ENCODE assay signal across 1 cellular context in the genomic region with DNA sequence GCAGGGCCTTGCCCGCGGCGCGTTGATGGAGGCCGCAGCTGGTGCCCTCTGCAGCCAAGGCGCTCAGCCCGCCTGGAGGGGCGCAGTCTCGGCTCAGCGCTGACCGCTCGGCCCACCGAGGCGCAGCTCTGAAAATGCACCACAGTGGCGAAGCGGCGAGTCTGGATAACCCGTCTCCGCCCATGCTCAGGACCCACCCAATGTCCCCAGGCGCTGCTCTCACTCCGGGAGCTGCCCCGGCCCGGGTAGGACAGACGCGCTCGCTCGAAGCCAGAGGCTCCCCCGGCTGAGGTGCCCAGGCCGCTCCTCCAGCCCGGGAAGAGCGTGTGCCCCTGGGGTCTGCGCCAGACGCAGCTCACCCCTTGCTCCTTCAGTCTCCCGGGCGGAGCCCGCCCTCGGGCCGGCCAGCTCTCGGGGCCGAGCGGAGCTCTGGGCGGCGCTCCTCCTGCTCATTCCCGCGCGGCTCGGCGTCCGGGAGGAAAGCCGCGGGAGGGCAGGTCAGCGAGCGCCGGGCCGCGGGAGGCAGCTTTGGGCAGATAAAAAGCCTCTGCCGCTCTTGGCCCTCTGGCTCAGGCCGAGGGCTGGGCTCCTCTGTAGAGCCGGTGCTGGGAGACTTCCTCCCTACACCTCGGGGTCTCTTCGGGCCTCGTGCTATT.
TF ChIP-seq lines count a peak whose summit lies in the region.

No MANE protein-coding gene starts in this region.

TF ChIP-seq in HCT116, 20 proteins besides CTCF, POLR2A, EP300 and RAD21:
- no peak for TF ChIP-seq EZH2 (IDR thresholded peaks at IDR 0.05)
- no peak for TF ChIP-seq ZNF274 (IDR thresholded peaks at IDR 0.05; ENCODE audit: low read depth, low read length)
- no peak for TF ChIP-seq TCF7L2 (IDR thresholded peaks at IDR 0.05; ENCODE audit: borderline replicate concordance, extremely low read depth, insufficient read depth, insufficient read length)
- TF ChIP-seq CEBPB (IDR thresholded peaks at IDR 0.05; ENCODE audit: low read depth): no peak
- no peak for TF ChIP-seq EGR1 (IDR thresholded peaks at IDR 0.05; ENCODE audit: low read depth)
- no peak for TF ChIP-seq YY1 (IDR thresholded peaks at IDR 0.05; ENCODE audit: extremely low read depth, insufficient replicate concordance, low read depth, low read length)
- TF ChIP-seq, protein P1, sequence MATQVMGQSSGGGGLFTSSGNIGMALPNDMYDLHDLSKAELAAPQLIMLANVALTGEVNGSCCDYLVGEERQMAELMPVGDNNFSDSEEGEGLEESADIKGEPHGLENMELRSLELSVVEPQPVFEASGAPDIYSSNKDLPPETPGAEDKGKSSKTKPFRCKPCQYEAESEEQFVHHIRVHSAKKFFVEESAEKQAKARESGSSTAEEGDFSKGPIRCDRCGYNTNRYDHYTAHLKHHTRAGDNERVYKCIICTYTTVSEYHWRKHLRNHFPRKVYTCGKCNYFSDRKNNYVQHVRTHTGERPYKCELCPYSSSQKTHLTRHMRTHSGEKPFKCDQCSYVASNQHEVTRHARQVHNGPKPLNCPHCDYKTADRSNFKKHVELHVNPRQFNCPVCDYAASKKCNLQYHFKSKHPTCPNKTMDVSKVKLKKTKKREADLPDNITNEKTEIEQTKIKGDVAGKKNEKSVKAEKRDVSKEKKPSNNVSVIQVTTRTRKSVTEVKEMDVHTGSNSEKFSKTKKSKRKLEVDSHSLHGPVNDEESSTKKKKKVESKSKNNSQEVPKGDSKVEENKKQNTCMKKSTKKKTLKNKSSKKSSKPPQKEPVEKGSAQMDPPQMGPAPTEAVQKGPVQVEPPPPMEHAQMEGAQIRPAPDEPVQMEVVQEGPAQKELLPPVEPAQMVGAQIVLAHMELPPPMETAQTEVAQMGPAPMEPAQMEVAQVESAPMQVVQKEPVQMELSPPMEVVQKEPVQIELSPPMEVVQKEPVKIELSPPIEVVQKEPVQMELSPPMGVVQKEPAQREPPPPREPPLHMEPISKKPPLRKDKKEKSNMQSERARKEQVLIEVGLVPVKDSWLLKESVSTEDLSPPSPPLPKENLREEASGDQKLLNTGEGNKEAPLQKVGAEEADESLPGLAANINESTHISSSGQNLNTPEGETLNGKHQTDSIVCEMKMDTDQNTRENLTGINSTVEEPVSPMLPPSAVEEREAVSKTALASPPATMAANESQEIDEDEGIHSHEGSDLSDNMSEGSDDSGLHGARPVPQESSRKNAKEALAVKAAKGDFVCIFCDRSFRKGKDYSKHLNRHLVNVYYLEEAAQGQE (IDR thresholded peaks at IDR 0.05; ENCODE audit: low read depth): no peak
- TF ChIP-seq SRF (IDR thresholded peaks at IDR 0.05; ENCODE audit: low read depth): no peak
- TF ChIP-seq SP1 (IDR thresholded peaks at IDR 0.05; ENCODE audit: low read depth): no peak
- no peak for TF ChIP-seq ZBTB33 (IDR thresholded peaks at IDR 0.05; ENCODE audit: extremely low read depth, insufficient replicate concordance, low read length)
- no peak for TF ChIP-seq POLR2AphosphoS5 (IDR thresholded peaks at IDR 0.05; ENCODE audit: low read depth, low read length)
